In the genomic region with DNA sequence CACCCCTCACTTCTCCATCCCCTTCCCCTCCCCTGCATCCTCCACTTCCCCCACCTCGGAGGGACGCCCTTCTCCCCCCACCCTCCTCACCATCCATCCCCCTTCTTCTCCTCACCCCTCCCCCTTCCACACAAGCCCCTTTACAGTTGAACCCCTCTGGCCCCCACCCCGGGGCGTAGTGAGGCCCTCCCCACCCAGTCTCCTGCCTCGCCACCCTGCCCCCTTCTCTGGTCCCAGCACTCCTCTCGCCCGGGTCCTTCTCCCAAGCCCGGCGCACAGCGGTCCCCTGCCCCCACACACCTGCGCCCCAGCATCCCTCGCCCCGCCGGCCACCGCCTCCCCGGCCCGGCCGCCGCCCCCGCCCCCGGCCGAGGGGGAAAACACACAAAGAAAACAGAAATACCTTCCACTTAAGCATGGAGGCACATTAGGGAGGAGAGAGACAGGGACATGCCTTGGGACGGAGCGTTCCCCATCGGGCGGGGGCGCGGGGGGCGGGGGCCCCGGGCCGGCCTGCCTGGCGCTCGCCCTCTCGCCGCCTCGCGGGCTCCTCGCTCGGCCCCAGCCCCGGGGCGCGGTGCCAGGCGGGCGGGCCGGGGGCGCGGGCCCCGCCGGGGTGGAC, we compare ENCODE assay signal across 8 cellular contexts. TPM values are rescaled to one million over a fixed set of nuclear protein-coding genes. Genes with fewer than 3 reads are reported as not detected.
DNase-seq lines count a peak whose midpoint lies in the region; ATAC-seq, FAIRE-seq and TF ChIP-seq lines count a peak whose summit lies in the region.

No MANE protein-coding gene starts in this region.

- no peaks in the 10 kb centered on the region for H3K36me3 ChIP-seq in OCI-LY3 (replicated peaks; ENCODE audit: low read depth, low read length)

- ATAC-seq in GM21447 (IDR thresholded peaks at IDR 0.05; ENCODE audit: unreplicated experiment) (no peak), HG03045 (IDR thresholded peaks at IDR 0.05; ENCODE audit: unreplicated experiment) (no peak)

- H3K4me3 ChIP-seq in OCI-LY3 (ENCODE audit: low read length), result peak overlapping the region; percentile 89
- H3K4me3 ChIP-seq in epithelial cell of proximal tubule (ENCODE audit: low read depth, low read length), result peak overlapping the region; percentile 11
- H3K4me3 ChIP-seq in skeletal muscle cell (ENCODE audit: low read depth, low read length), result peak overlapping the region; percentile 41

- peak overlapping the region; percentile 96 for H3K4me2 ChIP-seq in OCI-LY3 (ENCODE audit: low read length)

- TF ChIP-seq CTCF in OCI-LY3 (IDR thresholded peaks at IDR 0.05; ENCODE audit: low read depth, low read length) (no peak), epithelial cell of proximal tubule (conservative IDR thresholded peaks at IDR 0.05; ENCODE audit: low read depth, low read length) (no peak)

- peak overlapping the region; percentile 34; the same call in 1 of the 2 replicates for H2AFZ ChIP-seq in OCI-LY3 (ENCODE audit: low read depth, low read length)

- no peaks in the 10 kb centered on the region for H3K79me2 ChIP-seq in OCI-LY3 (ENCODE audit: low read length)

- H4K20me1 ChIP-seq in OCI-LY3 (ENCODE audit: insufficient read depth, low read length), result no peaks in the 10 kb centered on the region

- peaks cover 21% of the 10 kb centered on the region for H3K4me1 ChIP-seq in OCI-LY3 (ENCODE audit: low read length)

- H3K27me3 ChIP-seq in OCI-LY3 (ENCODE audit: low read depth, low read length), result peaks cover 65% of the 10 kb centered on the region

- H3K9me3 ChIP-seq in OCI-LY3 (ENCODE audit: insufficient read depth, low read length), result no peaks in the 10 kb centered on the region

- H3K9ac ChIP-seq in OCI-LY3 (ENCODE audit: low read length), result peak overlapping the region; percentile 65

- no peak for FAIRE-seq in GM19239 (lab: Jason Lieb, UNC)

- DNase-seq in GM19239 (ENCODE audit: insufficient read length, low spot score) (peak; percentile 54), epithelial cell of proximal tubule (ENCODE audit: low read depth) (no peak), skeletal muscle cell (ENCODE audit: low read depth) (no peak), activated gamma-delta T cell treated with Interleukin-2 at 50 U/mL for 16 hours (no peak)
- DNase-seq in NK-92 treated with Interleukin-12 subunit alpha and Interleukin-12 subunit beta, amount 100 ng/mL, for 24 hours (lab: John Stamatoyannopoulos, UW), result no peak

- H3K27ac ChIP-seq in OCI-LY3 (ENCODE audit: low read length), result no peak overlapping the region

RNA-seq across cellular contexts. Expression of gene SRCIN1, which starts 0.4 kb away (rescaled TPM):
- 0.07 and 2.1 TPM in 2 replicates for total RNA-seq in epithelial cell of proximal tubule

Comparison
In these comparisons a context has a peak if more than half of its experiments do, and no peak if none do; other contexts are left out.
1. H3K4me3 ChIP-seq: peak in every context shown above with its lines; median percentile 89 in OCI-LY3; 41 in skeletal muscle cell; 11 in epithelial cell of proximal tubule.